1 cellular context compared by ENCODE assay signal in the genomic region with DNA sequence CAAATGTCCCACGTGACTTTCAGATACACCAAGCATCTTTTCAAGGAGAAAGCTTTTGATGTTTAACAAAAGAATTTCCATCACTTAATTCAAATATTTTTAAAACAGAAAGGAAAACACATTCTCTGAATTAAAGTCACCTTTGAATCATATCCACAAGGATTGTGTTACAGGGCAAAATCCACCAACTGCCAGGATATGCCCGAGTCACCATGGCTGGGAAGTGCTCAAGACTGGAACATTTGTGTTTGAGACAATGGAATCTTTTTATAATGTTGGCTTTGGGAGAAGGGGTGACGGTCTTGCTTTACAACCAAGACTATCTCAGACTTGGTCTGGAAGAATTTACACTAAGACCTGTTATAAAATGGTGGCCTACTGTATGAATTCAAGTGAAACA.
TF ChIP-seq lines count a peak whose summit lies in the region.

No MANE protein-coding gene starts in this region.

TF ChIP-seq in SK-N-SH, 30 proteins besides CTCF, POLR2A, EP300 and RAD21 (continued from another document):
- TF ChIP-seq POLR2AphosphoS5 (IDR thresholded peaks at IDR 0.05; ENCODE audit: low read depth, low read length) (peak; percentile 11; the same call in 1 of the 2 replicates), FOXM1 (IDR thresholded peaks at IDR 0.05; ENCODE audit: low read depth) (no peak), MXI1 (IDR thresholded peaks at IDR 0.05; ENCODE audit: low read depth, low read length) (no peak), ELF1 (IDR thresholded peaks at IDR 0.05) (no peak), TEAD4 (IDR thresholded peaks at IDR 0.05; ENCODE audit: borderline replicate concordance, insufficient read depth) (no peak), RXRA (IDR thresholded peaks at IDR 0.05; ENCODE audit: borderline replicate concordance, low read depth) (no peak), RCOR1 (IDR thresholded peaks at IDR 0.05; ENCODE audit: low read length) (no peak), GATA2 (CRISPR knock-in tag; IDR thresholded peaks at IDR 0.05) (no peak), MEF2A (IDR thresholded peaks at IDR 0.05; ENCODE audit: borderline replicate concordance, low read depth) (no peak), RFX5 (IDR thresholded peaks at IDR 0.05; ENCODE audit: low read length) (no peak), SMC3 (IDR thresholded peaks at IDR 0.05; ENCODE audit: low read depth, low read length) (no peak), NFIC (IDR thresholded peaks at IDR 0.05; ENCODE audit: borderline replicate concordance) (no peak)
- TF ChIP-seq, protein P1, sequence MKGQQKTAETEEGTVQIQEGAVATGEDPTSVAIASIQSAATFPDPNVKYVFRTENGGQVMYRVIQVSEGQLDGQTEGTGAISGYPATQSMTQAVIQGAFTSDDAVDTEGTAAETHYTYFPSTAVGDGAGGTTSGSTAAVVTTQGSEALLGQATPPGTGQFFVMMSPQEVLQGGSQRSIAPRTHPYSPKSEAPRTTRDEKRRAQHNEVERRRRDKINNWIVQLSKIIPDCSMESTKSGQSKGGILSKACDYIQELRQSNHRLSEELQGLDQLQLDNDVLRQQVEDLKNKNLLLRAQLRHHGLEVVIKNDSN (IDR thresholded peaks at IDR 0.05; ENCODE audit: borderline replicate concordance, low read depth), result no peak
- TF ChIP-seq, protein P2, sequence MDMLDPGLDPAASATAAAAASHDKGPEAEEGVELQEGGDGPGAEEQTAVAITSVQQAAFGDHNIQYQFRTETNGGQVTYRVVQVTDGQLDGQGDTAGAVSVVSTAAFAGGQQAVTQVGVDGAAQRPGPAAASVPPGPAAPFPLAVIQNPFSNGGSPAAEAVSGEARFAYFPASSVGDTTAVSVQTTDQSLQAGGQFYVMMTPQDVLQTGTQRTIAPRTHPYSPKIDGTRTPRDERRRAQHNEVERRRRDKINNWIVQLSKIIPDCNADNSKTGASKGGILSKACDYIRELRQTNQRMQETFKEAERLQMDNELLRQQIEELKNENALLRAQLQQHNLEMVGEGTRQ (IDR thresholded peaks at IDR 0.05; ENCODE audit: borderline replicate concordance, low read depth, low read length), result no peak
- TF ChIP-seq, protein P3, sequence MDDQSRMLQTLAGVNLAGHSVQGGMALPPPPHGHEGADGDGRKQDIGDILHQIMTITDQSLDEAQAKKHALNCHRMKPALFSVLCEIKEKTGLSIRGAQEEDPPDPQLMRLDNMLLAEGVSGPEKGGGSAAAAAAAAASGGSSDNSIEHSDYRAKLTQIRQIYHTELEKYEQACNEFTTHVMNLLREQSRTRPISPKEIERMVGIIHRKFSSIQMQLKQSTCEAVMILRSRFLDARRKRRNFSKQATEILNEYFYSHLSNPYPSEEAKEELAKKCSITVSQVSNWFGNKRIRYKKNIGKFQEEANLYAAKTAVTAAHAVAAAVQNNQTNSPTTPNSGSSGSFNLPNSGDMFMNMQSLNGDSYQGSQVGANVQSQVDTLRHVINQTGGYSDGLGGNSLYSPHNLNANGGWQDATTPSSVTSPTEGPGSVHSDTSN (IDR thresholded peaks at IDR 0.05), result no peak
- TF ChIP-seq, protein P4, sequence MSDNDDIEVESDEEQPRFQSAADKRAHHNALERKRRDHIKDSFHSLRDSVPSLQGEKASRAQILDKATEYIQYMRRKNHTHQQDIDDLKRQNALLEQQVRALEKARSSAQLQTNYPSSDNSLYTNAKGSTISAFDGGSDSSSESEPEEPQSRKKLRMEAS (IDR thresholded peaks at IDR 0.05; ENCODE audit: low read depth), result no peak
